ENCODE assay signal across 20 cellular contexts in genomic region chr9:126413470-126414051, GRCh38.
DNase-seq lines count a peak whose midpoint lies in the region; ATAC-seq lines count a peak whose summit lies in the region.
"Had no signal": no experiment of that assay in that cellular context is flagged by ENCODE, and none has a peak within 500 bp of the region (broad histone marks: within the 10 kb centered on the region; RNA-seq: fewer than 3 reads in every experiment).

No MANE protein-coding gene starts in this region.

- CTCF ChIA-PET in activated naive CD4-positive, alpha-beta T cell treated with anti-CD3 and anti-CD28 coated beads, Interleukin-2, amount 10 ng/mL, durations not matched to agents 7 days and 5 days (lab: Charles Lee): interaction anchor here (1.2 kb wide), 1 partner anchor 15 kb away, joined by 4 read pairs; no protein-coding TSS in a partner anchor

- peaks cover 13% of the 10 kb centered on the region for H3K27me3 Mint-ChIP-seq in activated naive CD4-positive, alpha-beta T cell treated with anti-CD3 and anti-CD28 coated beads, Interleukin-2, amount 10 ng/mL, durations not matched to agents 7 days and 5 days
- H3K27me3 Mint-ChIP-seq in naive thymus-derived CD8-positive, alpha-beta T cell: no peaks in the 10 kb centered on the region
- H3K27me3 Mint-ChIP-seq: activated CD4-positive, alpha-beta memory T cell treated with anti-CD3 and anti-CD28 coated beads, Interleukin-2, amount 10 ng/mL, durations not matched to agents 7 days and 5 days; activated naive CD8-positive, alpha-beta T cell treated with anti-CD3 and anti-CD28 coated beads, Interleukin-2, amount 50 U/mL, for 24 hours had no signal

- ATAC-seq in naive thymus-derived CD8-positive, alpha-beta T cell: no peak
- no peak for ATAC-seq in HG03571 (IDR thresholded peaks at IDR 0.05; ENCODE audit: unreplicated experiment)
- ATAC-seq: activated naive CD8-positive, alpha-beta T cell treated with anti-CD3 and anti-CD28 coated beads, Interleukin-2, amount 50 U/mL, for 24 hours had no signal

- DNase-seq in activated naive CD4-positive, alpha-beta T cell treated with anti-CD3 and anti-CD28 coated beads, Interleukin-2, amount 10 ng/mL, durations not matched to agents 7 days and 5 days: peak; percentile 5
- no peak for DNase-seq in activated naive CD4-positive, alpha-beta T cell treated with anti-CD3 and anti-CD28 coated beads, Interleukin-2, amount 50 U/mL, for 16 hours
- peak; percentile 95 for DNase-seq in DMS53 (lab: John Stamatoyannopoulos, UW)
- peak; percentile 80 for DNase-seq in NCI-H510A (lab: John Stamatoyannopoulos, UW)
- no peak for DNase-seq in naive thymus-derived CD8-positive, alpha-beta T cell
- DNase-seq in activated CD4-positive, alpha-beta T cell treated with anti-CD3 and anti-CD28 coated beads, Interleukin-2, amount 50 U/mL, for 4 hours: no peak
- DNase-seq: activated CD4-positive, alpha-beta memory T cell treated with anti-CD3 and anti-CD28 coated beads, Interleukin-2, amount 10 ng/mL, durations not matched to agents 7 days and 5 days; activated CD4-positive, CD25-positive, alpha-beta regulatory T cell treated with anti-CD3 and anti-CD28 coated beads, Interleukin-2, amount 50 U/mL, for 72 hours; activated effector memory CD4-positive, alpha-beta T cell treated with Interleukin-2 at 50 U/mL for 16 hours; activated naive CD8-positive, alpha-beta T cell treated with anti-CD3 and anti-CD28 coated beads, Interleukin-2, amount 50 U/mL, for 24 hours; CD8-positive, alpha-beta memory T cell; GDM1; hippocampal formation; NCI-H1105 treated with DMSO at 0.1 percent for 48 hours; occipital lobe; stimulated activated CD4-positive, alpha-beta T cell treated with anti-CD3 and anti-CD28 coated beads, Interleukin-15, amount 100 ng/mL, for 24 hours; stimulated activated naive CD4-positive, alpha-beta T cell treated with Interleukin-2 at 50 U/mL for 16 hours had no signal

- H3K4me3 Mint-ChIP-seq in activated naive CD4-positive, alpha-beta T cell treated with anti-CD3 and anti-CD28 coated beads, Interleukin-2, amount 10 ng/mL, durations not matched to agents 7 days and 5 days: no peak overlapping the region
- no peak overlapping the region for H3K4me3 Mint-ChIP-seq in naive thymus-derived CD8-positive, alpha-beta T cell
- H3K4me3 Mint-ChIP-seq: activated CD4-positive, alpha-beta memory T cell treated with anti-CD3 and anti-CD28 coated beads, Interleukin-2, amount 10 ng/mL, durations not matched to agents 7 days and 5 days; activated naive CD8-positive, alpha-beta T cell treated with anti-CD3 and anti-CD28 coated beads, Interleukin-2, amount 50 U/mL, for 24 hours; memory B cell had no signal

- POLR2A ChIA-PET in naive thymus-derived CD8-positive, alpha-beta T cell (lab: Charles Lee): interaction anchor here (1.5 kb wide), 1 partner anchor 59 kb away, joined by 7 read pairs; no protein-coding TSS in a partner anchor

- H3K36me3 Mint-ChIP-seq in activated naive CD4-positive, alpha-beta T cell treated with anti-CD3 and anti-CD28 coated beads, Interleukin-2, amount 10 ng/mL, durations not matched to agents 7 days and 5 days: peaks cover 1% of the 10 kb centered on the region
- H3K36me3 Mint-ChIP-seq in naive thymus-derived CD8-positive, alpha-beta T cell: peaks cover 0 to 9% (median 4%) of the 10 kb centered on the region in 3 donors
- H3K36me3 Mint-ChIP-seq: memory B cell had no signal

- H3K27ac Mint-ChIP-seq in activated naive CD4-positive, alpha-beta T cell treated with anti-CD3 and anti-CD28 coated beads, Interleukin-2, amount 10 ng/mL, durations not matched to agents 7 days and 5 days: peak overlapping the region; percentile 39
- peak overlapping the region in 6 of 10 donors; percentile 6 to 84 (median 60) for H3K27ac Mint-ChIP-seq in naive thymus-derived CD8-positive, alpha-beta T cell
- H3K27ac Mint-ChIP-seq: activated CD4-positive, alpha-beta memory T cell treated with anti-CD3 and anti-CD28 coated beads, Interleukin-2, amount 10 ng/mL, durations not matched to agents 7 days and 5 days; memory B cell had no signal

- H3K9me3 Mint-ChIP-seq in activated naive CD4-positive, alpha-beta T cell treated with anti-CD3 and anti-CD28 coated beads, Interleukin-2, amount 10 ng/mL, durations not matched to agents 7 days and 5 days: no peaks in the 10 kb centered on the region
- H3K9me3 Mint-ChIP-seq in naive thymus-derived CD8-positive, alpha-beta T cell: peaks cover 0 to 4% (median 0%) of the 10 kb centered on the region in 9 donors
- H3K9me3 Mint-ChIP-seq: activated CD4-positive, alpha-beta memory T cell treated with anti-CD3 and anti-CD28 coated beads, Interleukin-2, amount 10 ng/mL, durations not matched to agents 7 days and 5 days; activated naive CD8-positive, alpha-beta T cell treated with anti-CD3 and anti-CD28 coated beads, Interleukin-2, amount 50 U/mL, for 24 hours; CD8-positive, alpha-beta memory T cell; memory B cell; T-helper 1 cell treated with Interleukin-12 subunit alpha and Interleukin-12 subunit beta and Interleukin-4 antibody, amounts not matched to agents 30 μg/mL and 1 μg/mL, for 36 hours had no signal

- H3K4me1 Mint-ChIP-seq in activated naive CD4-positive, alpha-beta T cell treated with anti-CD3 and anti-CD28 coated beads, Interleukin-2, amount 10 ng/mL, durations not matched to agents 7 days and 5 days: peaks cover 57% of the 10 kb centered on the region
- peaks cover 44 to 82% (median 60%) of the 10 kb centered on the region in 4 donors for H3K4me1 Mint-ChIP-seq in naive thymus-derived CD8-positive, alpha-beta T cell

Comparison
In these comparisons a context has a peak if more than half of its experiments do, and no peak if none do; other contexts are left out.
1. DNase-seq: peak in activated naive CD4-positive, alpha-beta T cell treated with anti-CD3 and anti-CD28 coated beads, Interleukin-2, amount 10 ng/mL, durations not matched to agents 7 days and 5 days (single experiment), DMS53 (single experiment) and NCI-H510A (single experiment); none in activated naive CD4-positive, alpha-beta T cell treated with anti-CD3 and anti-CD28 coated beads, Interleukin-2, amount 50 U/mL, for 16 hours (single experiment), naive thymus-derived CD8-positive, alpha-beta T cell (0 of 10) and activated CD4-positive, alpha-beta T cell treated with anti-CD3 and anti-CD28 coated beads, Interleukin-2, amount 50 U/mL, for 4 hours (0 of 2).